In genomic region chrX:15254852-15255251, GRCh38 we compare ENCODE assay signal across 22 cellular contexts. TPM values are rescaled to one million over a fixed set of nuclear protein-coding genes. Genes with fewer than 3 reads are reported as not detected.
"Had no signal": no experiment of that assay in that cellular context is flagged by ENCODE, and none has a peak within 500 bp of the region (broad histone marks: within the 10 kb centered on the region; RNA-seq: fewer than 3 reads in every experiment).

No MANE protein-coding gene starts in this region.

- H2AFZ ChIP-seq: PC-9 had no signal

- H3K4me2 ChIP-seq: PC-9 had no signal

- H3K4me3 Mint-ChIP-seq: IgD-negative memory B cell had no signal

- H3K9me3 Mint-ChIP-seq: IgD-negative memory B cell had no signal

- H3K27ac ChIP-seq: PC-9, Peyer's patch, SJCRH30 had no signal

- H3K36me3 Mint-ChIP-seq: IgD-negative memory B cell had no signal

- H3K9me3 ChIP-seq: MG63, Peyer's patch, SJCRH30 had no signal

- H3K36me3 ChIP-seq: MG63, Peyer's patch had no signal

- ATAC-seq: Right ventricle myocardium inferior, SK-N-SH treated with all-trans-retinoic acid at 6 μM for 48 hours had no signal

- H3K4me1 Mint-ChIP-seq: IgD-negative memory B cell had no signal

- H3K4me1 ChIP-seq: Peyer's patch, SJCRH30 had no signal

- H3K27ac Mint-ChIP-seq: IgD-negative memory B cell had no signal

- H3K27me3 ChIP-seq: MG63, Peyer's patch, SJCRH30 had no signal

- DNase-seq: KBM-7, MG63, NCI-H1092 treated with DMSO at 0.1 percent for 48 hours, NCI-H1436, NCI-H187, NCI-H2029, NCI-H2081 treated with DMSO at 0.1 percent for 48 hours, NCI-H2171, NCI-H226, NCI-H446, NCI-H510A, NCI-H524 treated with DMSO at 0.1 percent for 48 hours, NCI-H69, NCI-H774, PC-9, Peyer's patch, SHP77 treated with DMSO at 0.1 percent for 48 hours, SJCRH30, T-helper 1 cell had no signal

- H3K4me3 ChIP-seq: MG63, PC-9, Peyer's patch, SJCRH30 had no signal

RNA-seq across cellular contexts. Expression of gene ASB9, which starts 15.0 kb away (rescaled TPM):
- polyA plus RNA-seq: IgD-negative memory B cell had no signal
